20 cellular contexts compared by ENCODE assay signal in the genomic region with DNA sequence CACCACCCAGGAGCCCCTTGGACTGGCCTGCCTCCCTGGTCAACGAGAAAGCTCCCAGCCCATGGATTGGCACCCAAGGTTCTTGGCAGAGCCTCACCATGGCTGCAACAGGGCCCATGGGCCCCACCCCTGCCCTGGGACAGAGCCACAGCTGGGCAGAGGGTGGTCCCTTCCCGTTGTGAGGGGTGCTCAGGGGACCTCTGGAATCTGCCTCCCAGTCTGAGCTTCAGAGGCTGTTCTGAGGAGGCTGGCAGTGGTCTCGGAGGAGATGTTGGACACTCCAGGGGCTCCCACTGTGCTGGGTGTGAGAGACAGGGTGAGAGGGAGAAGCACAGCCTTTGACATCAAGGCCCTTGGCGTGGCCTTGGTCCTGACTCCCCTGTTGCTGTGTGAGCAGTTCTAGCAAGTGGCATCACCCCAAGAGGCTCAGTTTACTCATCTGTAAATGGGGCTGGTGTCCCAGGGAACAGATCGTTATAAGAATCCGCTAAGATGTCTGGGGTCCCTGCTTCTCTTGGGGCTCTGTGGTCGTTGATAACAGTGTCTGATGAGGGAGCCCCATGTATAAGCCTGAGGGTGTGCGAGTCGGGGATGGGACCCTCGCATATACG. TPM values are rescaled to one million over a fixed set of nuclear protein-coding genes. Genes with fewer than 3 reads are reported as not detected.
"Had no signal": no experiment of that assay in that cellular context is flagged by ENCODE, and none has a peak within 500 bp of the region (broad histone marks: within the 10 kb centered on the region; RNA-seq: fewer than 3 reads in every experiment).

No MANE protein-coding gene starts in this region.

- H3K27ac Mint-ChIP-seq: activated CD4-positive, alpha-beta memory T cell treated with anti-CD3 and anti-CD28 coated beads for 36 hours; activated naive CD8-positive, alpha-beta T cell treated with anti-CD3 and anti-CD28 coated beads, Interleukin-2, amount 10 ng/mL, durations not matched to agents 7 days and 5 days; T-helper 2 cell treated with Interferon-gamma antibody and Interleukin-4, amounts not matched to agents 5 μg/mL and 100 μg/mL, for 36 hours had no signal

- H3K36me3 Mint-ChIP-seq: activated CD4-positive, alpha-beta memory T cell treated with anti-CD3 and anti-CD28 coated beads for 36 hours; activated naive CD8-positive, alpha-beta T cell treated with anti-CD3 and anti-CD28 coated beads, Interleukin-2, amount 10 ng/mL, durations not matched to agents 7 days and 5 days had no signal

- H3K4me3 ChIP-seq: gastrocnemius medialis, left ventricle myocardium inferior, pancreas, skin epidermis, stomach, uterus had no signal

- H3K9me3 ChIP-seq: gastrocnemius medialis, left ventricle myocardium inferior, pancreas, uterus had no signal

- H3K4me1 ChIP-seq: gastrocnemius medialis, left ventricle myocardium inferior, pancreas, stomach, uterus had no signal

- DNase-seq: activated CD4-positive, alpha-beta memory T cell treated with anti-CD3 and anti-CD28 coated beads for 36 hours; activated CD4-positive, alpha-beta T cell treated with anti-CD3 and anti-CD28 coated beads for 1 hour; activated gamma-delta T cell treated with Interleukin-2 at 50 U/mL for 16 hours; activated naive CD8-positive, alpha-beta T cell treated with anti-CD3 and anti-CD28 coated beads, Interleukin-2, amount 10 ng/mL, durations not matched to agents 7 days and 5 days; activated T-cell treated with anti-CD3 and anti-CD28 coated beads, Interleukin-2, amount 50 U/mL, for 4 hours; aorta; gastrocnemius medialis; kidney; left ventricle myocardium inferior; mesenchymal stem cell; stimulated activated CD4-positive, alpha-beta T cell treated with anti-CD3 and anti-CD28 coated beads, Interleukin-4, amount 100 ng/mL, for 4 hours; stomach; uterus had no signal

- H3K27ac ChIP-seq: gastrocnemius medialis, left ventricle myocardium inferior, pancreas, skin epidermis, stomach, uterus had no signal

- H3K9me3 Mint-ChIP-seq: activated CD4-positive, alpha-beta memory T cell treated with anti-CD3 and anti-CD28 coated beads for 36 hours; activated naive CD8-positive, alpha-beta T cell treated with anti-CD3 and anti-CD28 coated beads, Interleukin-2, amount 10 ng/mL, durations not matched to agents 7 days and 5 days; activated T-cell treated with anti-CD3 and anti-CD28 coated beads, Interleukin-2, amount 50 U/mL, for 4 hours; T-helper 2 cell treated with Interferon-gamma antibody and Interleukin-4, amounts not matched to agents 5 μg/mL and 100 μg/mL, for 36 hours had no signal

- H3K4me1 Mint-ChIP-seq: activated naive CD8-positive, alpha-beta T cell treated with anti-CD3 and anti-CD28 coated beads, Interleukin-2, amount 10 ng/mL, durations not matched to agents 7 days and 5 days had no signal

- H3K27me3 ChIP-seq: pancreas had no signal

- H3K36me3 ChIP-seq: gastrocnemius medialis, left ventricle myocardium inferior, pancreas, stomach, uterus had no signal

- ATAC-seq: activated T-cell treated with anti-CD3 and anti-CD28 coated beads, Interleukin-2, amount 50 U/mL, for 4 hours; gastrocnemius medialis had no signal

- H3K4me3 Mint-ChIP-seq: activated CD4-positive, alpha-beta memory T cell treated with anti-CD3 and anti-CD28 coated beads for 36 hours; activated naive CD8-positive, alpha-beta T cell treated with anti-CD3 and anti-CD28 coated beads, Interleukin-2, amount 10 ng/mL, durations not matched to agents 7 days and 5 days; activated T-cell treated with anti-CD3 and anti-CD28 coated beads, Interleukin-2, amount 50 U/mL, for 4 hours; neural crest cell; T-helper 2 cell treated with Interferon-gamma antibody and Interleukin-4, amounts not matched to agents 5 μg/mL and 100 μg/mL, for 36 hours had no signal

RNA-seq across cellular contexts. Expression of gene LHX3, which starts 33.0 kb away (rescaled TPM):
- total RNA-seq: activated CD4-positive, alpha-beta memory T cell treated with anti-CD3 and anti-CD28 coated beads for 36 hours; activated naive CD8-positive, alpha-beta T cell treated with anti-CD3 and anti-CD28 coated beads, Interleukin-2, amount 10 ng/mL, durations not matched to agents 7 days and 5 days; aorta; bronchial epithelial cell; endothelial cell of umbilical vein; gastrocnemius medialis; kidney; left ventricle myocardium inferior; pancreas; renal cortical epithelial cell; stomach; uterus had no signal
- polyA plus RNA-seq: aorta, endothelial cell of umbilical vein, pancreas, stomach had no signal
